ENCODE assay signal across 21 cellular contexts in genomic region chr2:69948963-69949645, GRCh38. TPM values are rescaled to one million over a fixed set of nuclear protein-coding genes. Genes with fewer than 3 reads are reported as not detected.
DNase-seq lines count a peak whose midpoint lies in the region; ATAC-seq, FAIRE-seq and TF ChIP-seq lines count a peak whose summit lies in the region.
"Had no signal": no experiment of that assay in that cellular context is flagged by ENCODE, and none has a peak within 500 bp of the region (broad histone marks: within the 10 kb centered on the region; RNA-seq: fewer than 3 reads in every experiment).

No MANE protein-coding gene starts in this region.

- no peak overlapping the region for H3K23ac ChIP-seq in H9 (ENCODE audit: insufficient read length, low read depth, low read length)

- no peak overlapping the region for H3T11ph ChIP-seq in H9 (ENCODE audit: low read length)

- H3K36me3 Mint-ChIP-seq in H9 (ENCODE audit: insufficient read depth in 1 of 3, low read depth in 3 of 3), result no peaks in the 10 kb centered on the region
- H3K36me3 Mint-ChIP-seq: CD4-positive, alpha-beta memory T cell had no signal

- peak overlapping the region in 1 of 3 experiments; percentile 2; a peak in 1 of 7 replicates for H3K27ac Mint-ChIP-seq in H9

- peaks cover 1% of the 10 kb centered on the region for H3K27me3 Mint-ChIP-seq in H9 (ENCODE audit: low read depth)

- no peaks in the 10 kb centered on the region for H3K79me2 ChIP-seq in GM12878 (ENCODE audit: control insufficient read depth, insufficient read depth, low read length)
- H3K79me2 ChIP-seq in GM23248 (ENCODE audit: insufficient read depth), result no peaks in the 10 kb centered on the region
- no peaks in the 10 kb centered on the region for H3K79me2 ChIP-seq in H9 (ENCODE audit: insufficient read depth, low read length)

- DNase-seq in G401 (ENCODE audit: low spot score), result peak; percentile 24
- DNase-seq in GM12878 (ENCODE audit: low read depth, low spot score), result no peak
- peak; percentile 14 for DNase-seq in left kidney (ENCODE audit: low read depth, low spot score)
- DNase-seq in GM23248, result no peak
- DNase-seq in A673 (ENCODE audit: low spot score), result no peak
- no peak for DNase-seq in H9
- DNase-seq: BE2C; Calu3; CD4-positive, alpha-beta memory T cell; DMS53; HCEC 1CT; NCI-H1092; NCI-H2081 treated with DMSO at 0.1 percent for 48 hours; NCI-H524 had no signal

- TF ChIP-seq EP300 in GM12878 (IDR thresholded peaks at IDR 0.05; ENCODE audit: borderline replicate concordance in 1 of 2, control insufficient read depth in 1 of 2, low read depth in 2 of 2, low read length in 2 of 2), result no peak

- H3F3A ChIP-seq in GM23248 (ENCODE audit: insufficient read depth), result peaks cover 13% of the 10 kb centered on the region; the same call in 1 of the 2 replicates

- H3K18ac ChIP-seq in H9 (ENCODE audit: insufficient read length, low read depth, low read length), result no peak overlapping the region

- no peak for FAIRE-seq in GM12878 (lab: Jason Lieb, UNC)
- FAIRE-seq: GM19239 had no signal

- H3K79me1 ChIP-seq in H9 (ENCODE audit: insufficient read depth, low read depth, low read length, poor library complexity, severe bottlenecking), result no peaks in the 10 kb centered on the region

- intact Hi-C loops in GM12878 (cut with micrococcal nuclease; ENCODE audit: unreplicated experiment), result no loop called here
- intact Hi-C loops in A673 (cut with micrococcal nuclease; ENCODE audit: unreplicated experiment), result no loop called here

- ATAC-seq in GM12878 (no peak), HG02884 (IDR thresholded peaks at IDR 0.05; ENCODE audit: unreplicated experiment) (no peak)
- ATAC-seq: Panc1, Right ventricle myocardium inferior had no signal

- no peak overlapping the region for H2BK12ac ChIP-seq in H9 (ENCODE audit: insufficient read length, low read depth, low read length)

- POLR2A ChIA-PET in HEK293 (lab: Yijun Ruan, JAX), result no interaction called here
- POLR2A ChIA-PET in GM12878 (lab: Charles Lee), result no interaction called here
- POLR2A ChIA-PET in A673 (lab: Charles Lee; ENCODE audit: low non-redundant PET), result no interaction called here

- no peak overlapping the region for H3K56ac ChIP-seq in H9 (ENCODE audit: insufficient read length, low read depth, low read length)

- H2AK5ac ChIP-seq in H9 (ENCODE audit: insufficient read length, low read length), result no peak overlapping the region

- RAD21 ChIA-PET in GM12878 (lab: Charles Lee; ENCODE audit: unreplicated experiment), result no interaction called here

- H4K5ac ChIP-seq in H9 (ENCODE audit: insufficient read length, low read depth, low read length), result no peak overlapping the region

- no peak overlapping the region for H4K91ac ChIP-seq in H9 (ENCODE audit: insufficient read length, low read depth, low read length)

- H3K14ac ChIP-seq in H9 (ENCODE audit: insufficient read depth, low read length), result no peak overlapping the region

- H2AFZ ChIP-seq in GM12878 (ENCODE audit: control insufficient read depth, low read depth, low read length) (no peak overlapping the region), GM23248 (no peak overlapping the region), H9 (ENCODE audit: low read length) (no peak overlapping the region)

- CTCF ChIA-PET in HEK293 (lab: Yijun Ruan, JAX) (no interaction called here), GM12878 (lab: Yijun Ruan, JAX) (no interaction called here), A673 (lab: Charles Lee) (no interaction called here)

- no peak for TF ChIP-seq RAD21 in GM12878 (IDR thresholded peaks at IDR 0.05; ENCODE audit: insufficient read depth, low read depth, low read length)

- H3K27me3 ChIP-seq in GM12878 (replicated peaks in 1 of 2; ENCODE audit: control insufficient read depth in 2 of 2, insufficient read depth in 2 of 2, low read length in 1 of 2), result no peaks in the 10 kb centered on the region
- H3K27me3 ChIP-seq in GM23248 (replicated peaks; ENCODE audit: insufficient read depth), result no peaks in the 10 kb centered on the region
- no peaks in the 10 kb centered on the region for H3K27me3 ChIP-seq in A673 (replicated peaks; ENCODE audit: insufficient read depth, low read depth, low read length, poor library complexity)
- no peaks in the 10 kb centered on the region for H3K27me3 ChIP-seq in H9 (ENCODE audit: insufficient read depth, low read length)
- H3K27me3 ChIP-seq: BE2C had no signal

- no peak overlapping the region; a peak in 1 of 5 replicates for H3K4me3 Mint-ChIP-seq in H9
- H3K4me3 Mint-ChIP-seq: CD4-positive, alpha-beta memory T cell had no signal

- H3K9me3 ChIP-seq in HEK293 (ENCODE audit: control insufficient read depth, insufficient read depth, low read depth, low read length) (no peaks in the 10 kb centered on the region), GM12878 (replicated peaks; ENCODE audit: control insufficient read depth, insufficient read depth, low read length) (no peaks in the 10 kb centered on the region), GM23248 (ENCODE audit: low read depth) (no peaks in the 10 kb centered on the region), A673 (ENCODE audit: low read depth, low read length, poor library complexity, severe bottlenecking) (no peaks in the 10 kb centered on the region), H9 (ENCODE audit: control insufficient read depth, low read depth, low read length) (no peaks in the 10 kb centered on the region)
- H3K9me3 ChIP-seq: BE2C had no signal

- TF ChIP-seq CTCF in HEK293 (tag by site-specific recombination; IDR thresholded peaks at IDR 0.05) (no peak), GM12878 (IDR thresholded peaks at IDR 0.05 in 2 of 3, conservative IDR thresholded peaks at IDR 0.05 in 1 of 3; ENCODE audit: control insufficient read depth in 2 of 3, extremely low read depth in 1 of 3, insufficient read depth in 1 of 3, low read depth in 3 of 3, low read length in 3 of 3) (no peak), A673 (conservative IDR thresholded peaks at IDR 0.05; ENCODE audit: low read depth, low read length) (no peak), H9 (conservative IDR thresholded peaks at IDR 0.05) (no peak)

- H2BK20ac ChIP-seq in H9 (ENCODE audit: low read depth, low read length, poor library complexity, severe bottlenecking), result no peak overlapping the region

- H3K9ac ChIP-seq in GM12878 (ENCODE audit: control insufficient read depth, insufficient read depth, low read length) (no peak overlapping the region), GM23248 (no peak overlapping the region), H9 (ENCODE audit: extremely low read depth, insufficient read length, low read length) (no peak overlapping the region)
- H3K9ac ChIP-seq: KMS-11 had no signal

- H2BK5ac ChIP-seq in H9 (ENCODE audit: insufficient read length, low read length), result no peak overlapping the region

- H3K4me1 Mint-ChIP-seq in H9, result peaks cover 3% of the 10 kb centered on the region in 2 experiments; a peak in 2 of 4 replicates

- H3K9me2 ChIP-seq in GM23248 (ENCODE audit: insufficient read depth), result no peaks in the 10 kb centered on the region

- H3K4me2 ChIP-seq in GM12878 (ENCODE audit: control insufficient read depth, insufficient read depth) (no peak overlapping the region), GM23248 (ENCODE audit: unreplicated experiment) (no peak overlapping the region), H9 (ENCODE audit: insufficient read depth, insufficient read length, low read length) (no peak overlapping the region)
- H3K4me2 ChIP-seq: KMS-11 had no signal

- H4K8ac ChIP-seq in H9 (replicated peaks; ENCODE audit: insufficient read length, low read depth, low read length), result no peak overlapping the region

- H3K9me3 Mint-ChIP-seq in H9, result no peaks in the 10 kb centered on the region
- H3K9me3 Mint-ChIP-seq: CD4-positive, alpha-beta memory T cell had no signal

- H2BK120ac ChIP-seq in H9 (ENCODE audit: low read depth, low read length, poor library complexity, severe bottlenecking), result no peak overlapping the region

- no peaks in the 10 kb centered on the region for H3K4me1 ChIP-seq in HEK293 (ENCODE audit: control insufficient read depth, insufficient read depth, low read length)
- H3K4me1 ChIP-seq in GM12878 (ENCODE audit: control insufficient read depth, insufficient read depth, low read length), result peaks cover 13% of the 10 kb centered on the region
- peaks cover 14% of the 10 kb centered on the region for H3K4me1 ChIP-seq in GM23248 (ENCODE audit: insufficient read depth)
- H3K4me1 ChIP-seq in A673 (ENCODE audit: insufficient read depth, low read length, poor library complexity, severe bottlenecking), result no peaks in the 10 kb centered on the region
- no peaks in the 10 kb centered on the region for H3K4me1 ChIP-seq in H9 (ENCODE audit: insufficient read depth, low read length)
- H3K4me1 ChIP-seq: BE2C had no signal

- TF ChIP-seq POLR2A in GM12878 (IDR thresholded peaks at IDR 0.05; ENCODE audit: low read depth, low read length), result no peak

- in situ Hi-C loops in G401 (cut with HindIII; ENCODE audit: low sequenced_read_pairs) (no loop called here), GM12878 (cut with MboI) (no loop called here), GM23248 (cut with MboI) (no loop called here)

- H3K4me3 ChIP-seq in HEK293 (ENCODE audit: low read depth, low read length) (no peak overlapping the region), GM12878 (no peak overlapping the region), GM23248 (no peak overlapping the region), A673 (ENCODE audit: low read depth, low read length, poor library complexity, severe bottlenecking) (no peak overlapping the region)
- H3K4me3 ChIP-seq: SK-N-MC had no signal

- H3K23me2 ChIP-seq in H9 (ENCODE audit: insufficient read length, low read depth, low read length, poor library complexity, severe bottlenecking), result no peaks in the 10 kb centered on the region

- SMC1A ChIA-PET in GM12878 (lab: Charles Lee; ENCODE audit: uncharacterized antibody, unreplicated experiment), result no interaction called here

- H4K20me1 ChIP-seq in GM12878 (ENCODE audit: control insufficient read depth, insufficient read depth), result no peaks in the 10 kb centered on the region
- no peaks in the 10 kb centered on the region for H4K20me1 ChIP-seq in GM23248 (ENCODE audit: insufficient read depth)
- H4K20me1 ChIP-seq in H9 (ENCODE audit: control insufficient read depth, insufficient read depth, insufficient read length), result no peaks in the 10 kb centered on the region

- H3K27ac ChIP-seq in HEK293 (ENCODE audit: extremely low read depth, low read depth, low read length) (no peak overlapping the region), GM12878 (ENCODE audit: control insufficient read depth, insufficient read depth) (no peak overlapping the region), GM23248 (no peak overlapping the region), A673 (ENCODE audit: low read depth, low read length, poor library complexity, severe bottlenecking) (no peak overlapping the region), H9 (ENCODE audit: insufficient read length, low read depth, low read length) (no peak overlapping the region)
- H3K27ac ChIP-seq: KMS-11, SK-N-MC had no signal

- H3K36me3 ChIP-seq in HEK293 (ENCODE audit: control insufficient read depth in 2 of 2, insufficient read depth in 1 of 2, low read length in 2 of 2), result no peaks in the 10 kb centered on the region
- H3K36me3 ChIP-seq in GM12878 (ENCODE audit: control insufficient read depth in 2 of 2, insufficient read depth in 2 of 2, low read length in 1 of 2), result no peaks in the 10 kb centered on the region
- H3K36me3 ChIP-seq in GM23248 (ENCODE audit: low read depth), result no peaks in the 10 kb centered on the region
- H3K36me3 ChIP-seq in A673 (ENCODE audit: insufficient read depth, low read length, poor library complexity, severe bottlenecking), result no peaks in the 10 kb centered on the region
- H3K36me3 ChIP-seq: BE2C had no signal

- no peak overlapping the region for H3K4ac ChIP-seq in H9 (ENCODE audit: low read depth, low read length)

- BruUV-seq in GM12878 (replicated peaks; lab: Mats Ljungman, UMichigan) (no TSS peak), A673 (replicated peaks; lab: Mats Ljungman, UMichigan) (no TSS peak)

- 76% methylated on average over 21 of the region's 21 CpGs for WGBS in GM12878 (ENCODE audit: insufficient coverage, insufficient replicate concordance, low lambda C conversion rate, missing lambda C conversion rate)
- 79 to 82% methylated on average over 20 to 21 of the region's 21 CpGs for WGBS in GM23248 (ENCODE audit: low coverage in 1 of 2, low lambda C conversion rate in 2 of 2, missing lambda C conversion rate in 2 of 2), 2 experiments
- no CpG with 5 or more reads among the region's 21 CpGs for WGBS in H9 (ENCODE audit: extremely low coverage, insufficient read length, low lambda C conversion rate)

- H2BK15ac ChIP-seq in H9 (ENCODE audit: low read depth, low read length), result no peak overlapping the region

RNA-seq across cellular contexts. Expression of gene ASPRV1, which starts 12.3 kb away (rescaled TPM):
- 0.55 and 1.3 TPM in 2 replicates for total RNA-seq in G401 (2014; rRNA removed; shearing (Covaris generic))
- 14.4 and 17.1 TPM in 2 replicates for total RNA-seq in GM12878 (2013; cell fraction: nucleolus; rRNA removed)
- total RNA-seq in GM12878 (2014; rRNA removed) (0.11 and 0.38 TPM in 2 replicates), GM12878 (2014; rRNA removed; fragmentation: Illumina TruSeq; extraction: Trizol) (0.23 and 0.27 TPM in 2 replicates), GM12878 (2021) (0.53 and 0.59 TPM in 2 replicates), A673 (2021) (0.59 and 0.73 TPM in 2 replicates), H9 (2021) (0.57 and 0.64 TPM in 2 replicates)
- 0.29 TPM for polyA plus RNA-seq in GM12878 (2011; ENCODE audit: low read depth)
- polyA plus RNA-seq in GM12878 (2011; rRNA removed) (0.97 and 1.1 TPM in 2 replicates), GM12878 (2014; fragmentation: Illumina TruSeq; extraction: Trizol) (0.29 and 0.33 TPM in 2 replicates), GM12878 (2014; fragmentation: Nextera tagmentation; extraction: Ambion mirVana) (under 1 TPM; 0.11 to 0.16 TPM), GM12878 (2014; rRNA removed) (0.37 and 0.44 TPM in 2 replicates), GM12878 (2016; fragmentation: Nextera tagmentation; extraction: Ambion mirVana) (under 1 TPM; 0.60 to 0.64 TPM), GM23248 (2016; fragmentation: Nextera tagmentation; extraction: Ambion mirVana) (0.19 and 0.24 TPM in 2 replicates)
- polyA plus RNA-seq in GM12878 (2011; cell fraction: cytosol; rRNA removed), result 1.1 and 1.6 TPM in 2 replicates
- polyA plus RNA-seq in GM12878 (2011; cell fraction: nucleus; rRNA removed), result 2.4 and 3.2 TPM in 2 replicates
- 0.65 and 0.77 TPM in 2 replicates for polyA plus RNA-seq in GM12878 (2012)
- polyA minus RNA-seq in GM12878 (2011; rRNA and poly(A)+ RNA removed), result 0.88 and 2.8 TPM in 2 replicates
- polyA minus RNA-seq in GM12878 (2011; cell fraction: cytosol; rRNA and poly(A)+ RNA removed), result 0.42 and 0.67 TPM in 2 replicates
- polyA minus RNA-seq in GM12878 (2011; cell fraction: nucleus; rRNA and poly(A)+ RNA removed), result 0.85 and 1.1 TPM in 2 replicates
- total RNA-seq in GM23248 (2014; rRNA removed; shearing (Covaris generic)), result under 0.01 and 0.86 TPM in 2 replicates

RNA-seq across cellular contexts. Expression of gene MXD1, which starts 34.2 kb away (rescaled TPM):
- total RNA-seq in G401 (2014; rRNA removed; shearing (Covaris generic)), result 4.8 and 5.2 TPM in 2 replicates
- 11.5 and 13.8 TPM in 2 replicates for total RNA-seq in GM12878 (2013; cell fraction: nucleolus; rRNA removed)
- total RNA-seq in GM12878 (2014; rRNA removed), result 2.7 and 3.4 TPM in 2 replicates
- 1.8 and 2.2 TPM in 2 replicates for total RNA-seq in GM12878 (2014; rRNA removed; fragmentation: Illumina TruSeq; extraction: Trizol)
- 5.3 and 5.5 TPM in 2 replicates for total RNA-seq in GM12878 (2021)
- 3.0 TPM for polyA plus RNA-seq in GM12878 (2011; ENCODE audit: low read depth)
- 9.9 and 10.2 TPM in 2 replicates for polyA plus RNA-seq in GM12878 (2011; rRNA removed)
- polyA plus RNA-seq in GM12878 (2011; cell fraction: cytosol; rRNA removed), result 3.3 and 4.7 TPM in 2 replicates
- polyA plus RNA-seq in GM12878 (2011; cell fraction: nucleus; rRNA removed), result 5.6 and 11.5 TPM in 2 replicates
- 5.3 and 5.5 TPM in 2 replicates for polyA plus RNA-seq in GM12878 (2012)
- polyA plus RNA-seq in GM12878 (2014; fragmentation: Illumina TruSeq; extraction: Trizol), result 3.2 and 3.4 TPM in 2 replicates
- polyA plus RNA-seq in GM12878 (2014; fragmentation: Nextera tagmentation; extraction: Ambion mirVana), result 1 to 10 TPM; 2.5 to 2.7 TPM
- 2.6 and 3.0 TPM in 2 replicates for polyA plus RNA-seq in GM12878 (2014; rRNA removed)
- polyA plus RNA-seq in GM12878 (2016; fragmentation: Nextera tagmentation; extraction: Ambion mirVana), result 1 to 10 TPM; 4.5 to 5.5 TPM
- polyA minus RNA-seq in GM12878 (2011; rRNA and poly(A)+ RNA removed), result 4.0 and 4.3 TPM in 2 replicates
- polyA minus RNA-seq in GM12878 (2011; cell fraction: cytosol; rRNA and poly(A)+ RNA removed), result 4.0 and 4.8 TPM in 2 replicates
- polyA minus RNA-seq in GM12878 (2011; cell fraction: nucleus; rRNA and poly(A)+ RNA removed), result 3.4 and 4.5 TPM in 2 replicates
- total RNA-seq in GM23248 (2014; rRNA removed; shearing (Covaris generic)), result 4.4 and 5.3 TPM in 2 replicates
- polyA plus RNA-seq in GM23248 (2016; fragmentation: Nextera tagmentation; extraction: Ambion mirVana), result 6.3 and 7.6 TPM in 2 replicates
- total RNA-seq in A673 (2021), result 2.7 and 3.7 TPM in 2 replicates
- 3.7 and 5.5 TPM in 2 replicates for total RNA-seq in H9 (2021)

RNA-seq across cellular contexts. Expression of gene SNRNP27, which starts 55.3 kb away (rescaled TPM):
- total RNA-seq in G401 (2014; rRNA removed; shearing (Covaris generic)), result 51.7 and 63.0 TPM in 2 replicates
- 34.6 and 37.5 TPM in 2 replicates for total RNA-seq in GM12878 (2013; cell fraction: nucleolus; rRNA removed)
- total RNA-seq in GM12878 (2014; rRNA removed) (33.2 and 41.0 TPM in 2 replicates), GM12878 (2014; rRNA removed; fragmentation: Illumina TruSeq; extraction: Trizol) (49.8 and 52.7 TPM in 2 replicates), GM12878 (2021) (35.6 and 37.4 TPM in 2 replicates), A673 (2021) (72.5 and 76.3 TPM in 2 replicates), H9 (2021) (47.1 and 53.8 TPM in 2 replicates)
- 6.9 TPM for polyA plus RNA-seq in GM12878 (2011; ENCODE audit: low read depth)
- polyA plus RNA-seq in GM12878 (2011; rRNA removed) (52.1 and 88.6 TPM in 2 replicates), GM12878 (2014; fragmentation: Illumina TruSeq; extraction: Trizol) (49.2 and 66.8 TPM in 2 replicates), GM12878 (2014; fragmentation: Nextera tagmentation; extraction: Ambion mirVana) (10 to 100 TPM; 30.6 to 30.9 TPM), GM12878 (2014; rRNA removed) (34.5 and 46.3 TPM in 2 replicates), GM12878 (2016; fragmentation: Nextera tagmentation; extraction: Ambion mirVana) (10 to 100 TPM; 77.6 to 89.5 TPM), GM23248 (2016; fragmentation: Nextera tagmentation; extraction: Ambion mirVana) (84.4 and 85.9 TPM in 2 replicates)
- 22.6 and 23.0 TPM in 2 replicates for polyA plus RNA-seq in GM12878 (2011; cell fraction: cytosol; rRNA removed)
- polyA plus RNA-seq in GM12878 (2011; cell fraction: nucleus; rRNA removed), result 27.8 and 30.8 TPM in 2 replicates
- polyA plus RNA-seq in GM12878 (2012), result 29.5 and 36.5 TPM in 2 replicates
- polyA minus RNA-seq in GM12878 (2011; rRNA and poly(A)+ RNA removed), result 4.3 and 6.6 TPM in 2 replicates
- polyA minus RNA-seq in GM12878 (2011; cell fraction: cytosol; rRNA and poly(A)+ RNA removed), result 5.9 and 7.2 TPM in 2 replicates
- 4.8 and 6.1 TPM in 2 replicates for polyA minus RNA-seq in GM12878 (2011; cell fraction: nucleus; rRNA and poly(A)+ RNA removed)
- 46.8 and 69.3 TPM in 2 replicates for total RNA-seq in GM23248 (2014; rRNA removed; shearing (Covaris generic))

Comparison
In these comparisons a context has a peak if more than half of its experiments do, and no peak if none do; other contexts are left out.
1. DNase-seq: peak in G401 (single experiment) and left kidney (single experiment); none in GM12878 (single experiment), GM23248 (single experiment), A673 (single experiment) and H9 (single experiment).